ENCODE assay signal across 9 cellular contexts in genomic region chr17:8254881-8255280, GRCh38.
"Had no signal": no experiment of that assay in that cellular context is flagged by ENCODE, and none has a peak within 500 bp of the region (broad histone marks: within the 10 kb centered on the region; RNA-seq: fewer than 3 reads in every experiment).

No MANE protein-coding gene starts in this region.

- H3K4me2 ChIP-seq: GM23338 had no signal

- DNase-seq: GOT3, H9, HCEC 1CT, HFFc6 had no signal

- H3K4me3 ChIP-seq: GM23248, GM23338, HAP-1 had no signal

- H3K27ac ChIP-seq: GM23248 had no signal

- H3K9ac ChIP-seq: GM23248 had no signal

- FAIRE-seq: H1, H54 had no signal

- H3K9me3 ChIP-seq: HAP-1 had no signal

- H2AFZ ChIP-seq: GM23248, GM23338 had no signal
